ENCODE assay signal across 8 cellular contexts in the genomic region with DNA sequence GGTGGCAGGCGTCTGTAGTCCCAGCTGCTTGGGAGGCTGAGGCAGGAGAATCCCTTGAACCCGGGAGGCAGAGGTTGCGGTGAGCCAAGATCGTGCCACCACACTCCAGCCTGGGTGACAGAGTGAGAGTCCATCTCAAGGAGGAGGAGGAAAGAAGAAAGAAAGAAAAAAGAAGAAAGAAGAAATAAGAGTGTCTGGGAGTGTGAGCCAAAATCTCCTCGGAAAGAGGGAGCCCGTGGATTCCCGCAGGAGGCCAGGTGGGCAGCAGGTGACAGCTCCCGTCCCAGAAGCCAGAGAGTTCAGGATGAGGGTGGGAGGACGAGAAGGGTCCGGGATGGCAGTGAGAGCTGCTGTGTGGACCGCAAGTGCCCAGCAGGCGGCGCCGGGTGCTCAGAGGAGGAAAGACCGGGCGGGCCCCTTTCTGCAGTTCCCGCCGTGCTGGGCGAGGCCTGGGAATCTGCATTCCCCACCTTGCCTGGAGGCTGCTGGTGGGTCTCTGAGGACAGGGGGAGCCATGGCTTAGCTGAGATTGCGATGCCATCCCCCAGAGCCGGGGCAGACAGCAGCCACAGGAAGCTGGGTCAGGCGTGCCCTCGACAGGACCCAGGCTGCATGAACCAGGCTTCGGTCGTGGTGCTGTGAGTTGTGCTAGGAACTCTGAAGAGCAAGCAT. TPM values are rescaled to one million over a fixed set of nuclear protein-coding genes. Genes with fewer than 3 reads are reported as not detected.
DNase-seq lines count a peak whose midpoint lies in the region; ATAC-seq, FAIRE-seq and TF ChIP-seq lines count a peak whose summit lies in the region.

No MANE protein-coding gene starts in this region.

- H3K9me3 ChIP-seq in CD4-positive, alpha-beta memory T cell (ENCODE audit: control insufficient read depth in 1 of 2, low read length in 2 of 2): no peaks in the 10 kb centered on the region
- H3K9me3 ChIP-seq in GM23248 (ENCODE audit: low read depth) (no peaks in the 10 kb centered on the region), keratinocyte (ENCODE audit: control insufficient read depth, low read depth, low read length) (no peaks in the 10 kb centered on the region)

- intact Hi-C loops in CD4-positive, alpha-beta memory T cell (cut with micrococcal nuclease): loop anchor here (1.0 kb wide), 1 partner anchor 38 kb away; no protein-coding TSS in a partner anchor
- intact Hi-C loops in activated B cell treated with CpG ODN at 0.5 μM for 24 hours (cut with micrococcal nuclease): loop anchor here (1.0 to 2.0 kb wide), 3 partner anchors 38 to 62 kb away; no protein-coding TSS in a partner anchor

- no peak overlapping the region for H3K27ac ChIP-seq in CD4-positive, alpha-beta memory T cell (ENCODE audit: low read depth, low read length)
- H3K27ac ChIP-seq in GM23248: no peak overlapping the region
- H3K27ac ChIP-seq in keratinocyte (ENCODE audit: control insufficient read depth, insufficient read depth, low read length): no peak overlapping the region

- POLR2A ChIA-PET in CD4-positive, alpha-beta memory T cell (lab: Charles Lee; ENCODE audit: partially characterized antibody): interaction anchor here (1.0 to 2.8 kb wide), 3 partner anchors 39 to 49 kb away, joined by 3 to 26 read pairs (median 4); no protein-coding TSS in a partner anchor
- POLR2A ChIA-PET in activated B cell treated with CpG ODN at 0.5 μM for 24 hours (lab: Charles Lee): interaction anchor here (0.6 to 1.7 kb wide), 6 partner anchors 24 to 39 kb away, joined by 3 to 21 read pairs (median 4); no protein-coding TSS in a partner anchor

- no peak for FAIRE-seq in keratinocyte (lab: Jason Lieb, UNC)

- peak; percentile 53 to 62 (median 56) for DNase-seq in CD4-positive, alpha-beta memory T cell
- peak; percentile 87 for DNase-seq in GM23248
- peak; percentile 68 for DNase-seq in NCI-H2171 (lab: John Stamatoyannopoulos, UW)
- peak; percentile 65 for DNase-seq in activated B cell treated with CpG ODN at 0.5 μM for 24 hours
- DNase-seq in T47D (ENCODE audit: low read depth in 1 of 2, low spot score in 1 of 2): peak; percentile 79 to 89
- no peak for DNase-seq in keratinocyte (ENCODE audit: low read depth, low spot score)
- peak; percentile 66 for DNase-seq in stimulated activated CD4-positive, alpha-beta T cell treated with anti-CD3 and anti-CD28 coated beads, Interleukin-4, amount 100 ng/mL, for 48 hours (ENCODE audit: low read depth in 2 of 2)

- H3K9me2 ChIP-seq in GM23248 (ENCODE audit: insufficient read depth): no peaks in the 10 kb centered on the region

- H3K27me3 ChIP-seq in CD4-positive, alpha-beta memory T cell (ENCODE audit: insufficient read depth, low read length): no peaks in the 10 kb centered on the region
- H3K27me3 ChIP-seq in GM23248 (replicated peaks; ENCODE audit: insufficient read depth) (no peaks in the 10 kb centered on the region), keratinocyte (ENCODE audit: control insufficient read depth, extremely low read depth, insufficient read depth, low read length) (peaks cover 14% of the 10 kb centered on the region)

- H3K9me1 ChIP-seq in keratinocyte (ENCODE audit: control insufficient read depth, extremely low read depth, insufficient read depth, low read length): no peaks in the 10 kb centered on the region

- H3K27ac Mint-ChIP-seq in CD4-positive, alpha-beta memory T cell: peak overlapping the region in 2 of 7 donors; percentile 29 to 53
- H3K27ac Mint-ChIP-seq in activated B cell treated with CpG ODN at 0.5 μM for 24 hours: no peak overlapping the region

- no peak overlapping the region for H3K4me2 ChIP-seq in GM23248 (ENCODE audit: unreplicated experiment)
- H3K4me2 ChIP-seq in keratinocyte (ENCODE audit: control insufficient read depth, extremely low read depth, insufficient read depth, low read depth, low read length): no peak overlapping the region

- H3K4me3 Mint-ChIP-seq in CD4-positive, alpha-beta memory T cell: peak overlapping the region in 3 of 8 donors; percentile 33 to 56 (median 43)
- no peak overlapping the region for H3K4me3 Mint-ChIP-seq in activated B cell treated with CpG ODN at 0.5 μM for 24 hours

- peaks cover 8 to 11% of the 10 kb centered on the region in 2 donors for H3K27me3 Mint-ChIP-seq in CD4-positive, alpha-beta memory T cell
- H3K27me3 Mint-ChIP-seq in activated B cell treated with CpG ODN at 0.5 μM for 24 hours: peaks cover 11% of the 10 kb centered on the region

- H3K36me3 ChIP-seq in CD4-positive, alpha-beta memory T cell (ENCODE audit: insufficient read depth, low read length): no peaks in the 10 kb centered on the region
- H3K36me3 ChIP-seq in GM23248 (ENCODE audit: low read depth) (no peaks in the 10 kb centered on the region), keratinocyte (ENCODE audit: control insufficient read depth in 2 of 2, extremely low read depth in 1 of 2, insufficient read depth in 2 of 2, low read length in 2 of 2) (no peaks in the 10 kb centered on the region)

- in situ Hi-C loops in GM23248 (cut with MboI): no loop called here
- in situ Hi-C loops in T47D (cut with HindIII; ENCODE audit: low pct_unique_long_range_greater_than_20kb, low sequenced_read_pairs): no loop called here

- 15 to 19% methylated on average over 25 of the region's 25 CpGs for WGBS in GM23248 (ENCODE audit: low coverage in 1 of 2, low lambda C conversion rate in 2 of 2, missing lambda C conversion rate in 2 of 2), 2 experiments

- peaks cover 7% of the 10 kb centered on the region for H3K4me1 ChIP-seq in CD4-positive, alpha-beta memory T cell (ENCODE audit: insufficient read depth, low read length)
- H3K4me1 ChIP-seq in GM23248 (ENCODE audit: insufficient read depth) (no peaks in the 10 kb centered on the region), keratinocyte (ENCODE audit: control insufficient read depth, extremely low read depth, insufficient read depth, low read length) (no peaks in the 10 kb centered on the region)

- no peaks in the 10 kb centered on the region for H3F3A ChIP-seq in GM23248 (ENCODE audit: insufficient read depth)

- dilution Hi-C loops in keratinocyte (cut with MboI; ENCODE audit: extremely low pct_ligation_motif_present, low sequenced_read_pairs): no loop called here

- no peak overlapping the region for H2AFZ ChIP-seq in GM23248
- no peak overlapping the region for H2AFZ ChIP-seq in keratinocyte (ENCODE audit: control insufficient read depth, low read length)

- ATAC-seq in activated B cell treated with CpG ODN at 0.5 μM for 24 hours (ENCODE audit: low read depth): peak; percentile 87
- no peak for ATAC-seq in HG03045 (IDR thresholded peaks at IDR 0.05; ENCODE audit: unreplicated experiment)

- H3K4me3 ChIP-seq in CD4-positive, alpha-beta memory T cell (ENCODE audit: low read length in 2 of 2): no peak overlapping the region
- H3K4me3 ChIP-seq in GM23248: no peak overlapping the region
- no peak overlapping the region for H3K4me3 ChIP-seq in keratinocyte (ENCODE audit: control insufficient read depth in 2 of 3, extremely low read depth in 1 of 3, insufficient read depth in 2 of 3, low read depth in 1 of 3, low read length in 3 of 3)

- CTCF ChIA-PET in CD4-positive, alpha-beta memory T cell (lab: Charles Lee; ENCODE audit: partially characterized antibody): interaction anchor here (0.8 to 12.1 kb wide), 14 partner anchors 10 to 530 kb away, joined by 3 to 220 read pairs (median 4); no protein-coding TSS in a partner anchor
- CTCF ChIA-PET in activated B cell treated with CpG ODN at 0.5 μM for 24 hours (lab: Charles Lee): interaction anchor here (0.7 to 5.7 kb wide), 19 partner anchors 10 to 484 kb away, joined by 3 to 66 read pairs (median 5); a partner anchor contains a TSS

- H3K36me3 Mint-ChIP-seq in CD4-positive, alpha-beta memory T cell: no peaks in the 10 kb centered on the region
- no peaks in the 10 kb centered on the region for H3K36me3 Mint-ChIP-seq in activated B cell treated with CpG ODN at 0.5 μM for 24 hours (ENCODE audit: low read depth)

- H4K20me1 ChIP-seq in GM23248 (ENCODE audit: insufficient read depth): no peaks in the 10 kb centered on the region
- H4K20me1 ChIP-seq in keratinocyte (ENCODE audit: control insufficient read depth, extremely low read depth, insufficient read depth, low read length): no peaks in the 10 kb centered on the region

- H3K9ac ChIP-seq in GM23248: no peak overlapping the region
- H3K9ac ChIP-seq in keratinocyte (ENCODE audit: control insufficient read depth, extremely low read depth, insufficient read depth, low read length): no peak overlapping the region

- no peaks in the 10 kb centered on the region for H3K9me3 Mint-ChIP-seq in CD4-positive, alpha-beta memory T cell
- H3K9me3 Mint-ChIP-seq in activated B cell treated with CpG ODN at 0.5 μM for 24 hours: no peaks in the 10 kb centered on the region

- H3K79me2 ChIP-seq in GM23248 (ENCODE audit: insufficient read depth) (no peaks in the 10 kb centered on the region), keratinocyte (ENCODE audit: control insufficient read depth, insufficient read depth, low read length) (no peaks in the 10 kb centered on the region)

- peaks cover 0 to 12% (median 4%) of the 10 kb centered on the region in 4 donors for H3K4me1 Mint-ChIP-seq in CD4-positive, alpha-beta memory T cell
- peaks cover 7% of the 10 kb centered on the region for H3K4me1 Mint-ChIP-seq in activated B cell treated with CpG ODN at 0.5 μM for 24 hours

- TF ChIP-seq CTCF in activated B cell treated with CpG ODN at 0.5 μM for 24 hours (IDR thresholded peaks at IDR 0.05) (peak; percentile 64), keratinocyte (optimal IDR thresholded peaks at IDR 0.05 in 1 of 3, IDR thresholded peaks at IDR 0.05 in 1 of 3, conservative IDR thresholded peaks at IDR 0.05 in 1 of 3; ENCODE audit: extremely low read depth in 1 of 3, insufficient read depth in 2 of 3, low read length in 3 of 3) (peak; percentile 74 to 95 (median 85))

RNA-seq across cellular contexts. Expression of a gene that starts 17.1 kb away (rescaled TPM):
- total RNA-seq in CD4-positive, alpha-beta memory T cell: 1 to 10 TPM; 1.6 to 2.0 TPM
- under 1 TPM in 1 of 2 donors, not detected in 1; 0.15 TPM for polyA plus RNA-seq in CD4-positive, alpha-beta memory T cell
- total RNA-seq in GM23248 (2014; rRNA removed; shearing (Covaris generic)): 3.4 and 4.4 TPM in 2 replicates
- polyA plus RNA-seq in GM23248 (2016; fragmentation: Nextera tagmentation; extraction: Ambion mirVana) (5.9 TPM in 2 replicates), keratinocyte (0.01 to 0.04 TPM in 2 of 3 replicates, not detected in the other)
- 5.9 and 8.3 TPM in 2 replicates for total RNA-seq in activated B cell treated with CpG ODN at 0.5 μM for 24 hours
- polyA plus RNA-seq in keratinocyte (2011; ENCODE audit: low read depth): not detected
- 0.01 and 0.03 TPM in 2 replicates for polyA plus RNA-seq in keratinocyte (2011; cell fraction: cytosol; rRNA removed)
- 0.08 TPM in 1 of 2 replicates, not detected in the other for polyA plus RNA-seq in keratinocyte (2011; cell fraction: nucleus; rRNA removed)
- polyA plus RNA-seq in keratinocyte (2012; ENCODE audit: low replicate concordance): 0.07 TPM in 1 of 2 replicates, not detected in the other
- not detected in 3 replicates for polyA minus RNA-seq in keratinocyte
- not detected for polyA minus RNA-seq in keratinocyte (2011; cell fraction: cytosol; rRNA and poly(A)+ RNA removed)
- polyA minus RNA-seq in keratinocyte (2011; cell fraction: nucleus; rRNA and poly(A)+ RNA removed): not detected in 2 replicates

RNA-seq across cellular contexts. Expression of a gene that starts 39.1 kb away (rescaled TPM):
- total RNA-seq in CD4-positive, alpha-beta memory T cell: 10 to 100 TPM; 10.3 to 12.0 TPM
- 1 to 10 TPM in 1 of 2 donors, under 1 TPM in 1; 0.14 to 1.3 TPM for polyA plus RNA-seq in CD4-positive, alpha-beta memory T cell
- 25.3 and 33.6 TPM in 2 replicates for total RNA-seq in GM23248 (2014; rRNA removed; shearing (Covaris generic))
- polyA plus RNA-seq in GM23248 (2016; fragmentation: Nextera tagmentation; extraction: Ambion mirVana) (43.5 and 46.0 TPM in 2 replicates), keratinocyte (8.5 to 18.5 TPM (median 16.1 TPM) in 3 replicates)
- total RNA-seq in activated B cell treated with CpG ODN at 0.5 μM for 24 hours: 20.7 and 25.4 TPM in 2 replicates
- polyA plus RNA-seq in keratinocyte (2011; ENCODE audit: low read depth): 2.8 TPM
- polyA plus RNA-seq in keratinocyte (2011; cell fraction: cytosol; rRNA removed): 7.1 and 19.6 TPM in 2 replicates
- polyA plus RNA-seq in keratinocyte (2011; cell fraction: nucleus; rRNA removed): 34.9 and 55.9 TPM in 2 replicates
- 13.4 and 40.4 TPM in 2 replicates for polyA plus RNA-seq in keratinocyte (2012; ENCODE audit: low replicate concordance)
- polyA minus RNA-seq in keratinocyte: 17.6 to 43.1 TPM (median 18.0 TPM) in 3 replicates
- polyA minus RNA-seq in keratinocyte (2011; cell fraction: cytosol; rRNA and poly(A)+ RNA removed): 73.5 TPM
- polyA minus RNA-seq in keratinocyte (2011; cell fraction: nucleus; rRNA and poly(A)+ RNA removed): 48.0 and 57.9 TPM in 2 replicates
